Comparison of ENCODE assay signal across 1 cellular context in genomic region chr1:98493469-98493868, GRCh38.
TF ChIP-seq lines count a peak whose summit lies in the region.

No MANE protein-coding gene starts in this region.

TF ChIP-seq in HepG2, 621 proteins besides CTCF, POLR2A, EP300 and RAD21 (continued from another document):
- TF ChIP-seq ATF7 (IDR thresholded peaks at IDR 0.05) (peak; percentile 79), ATF7 (CRISPR knock-in tag; IDR thresholded peaks at IDR 0.05) (no peak), ZNF850 (CRISPR knock-in tag; conservative IDR thresholded peaks at IDR 0.05) (no peak)
